24 cellular contexts compared by ENCODE assay signal in the genomic region with DNA sequence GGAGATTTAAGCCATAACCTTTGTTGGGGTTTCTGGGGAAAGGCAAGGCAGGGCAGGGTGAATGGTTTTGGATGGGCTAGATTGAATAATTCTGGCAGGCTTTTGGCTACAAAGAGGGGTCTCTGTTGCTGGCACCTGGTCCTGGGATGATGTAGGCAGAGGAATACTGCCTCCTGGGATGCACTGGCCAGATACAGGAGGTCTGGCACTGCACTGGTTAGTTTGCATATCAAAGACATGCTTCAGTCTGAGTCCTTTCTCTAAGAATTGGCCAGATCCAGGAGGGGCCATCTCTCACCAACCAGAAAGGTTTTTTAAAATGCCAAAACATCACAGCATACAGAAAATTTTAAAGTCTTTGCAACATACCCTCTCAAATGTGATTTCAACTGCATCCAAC. TPM values are rescaled to one million over a fixed set of nuclear protein-coding genes. Genes with fewer than 3 reads are reported as not detected.
DNase-seq lines count a peak whose midpoint lies in the region; ATAC-seq and TF ChIP-seq lines count a peak whose summit lies in the region.
"Had no signal": no experiment of that assay in that cellular context is flagged by ENCODE, and none has a peak within 500 bp of the region (broad histone marks: within the 10 kb centered on the region; RNA-seq: fewer than 3 reads in every experiment).

No MANE protein-coding gene starts in this region.

- H3K4me2 ChIP-seq in osteoblast (ENCODE audit: insufficient read depth, low read length), result peak overlapping the region; percentile 62

- intact Hi-C loops in heart right ventricle (cut with DNase I), result loop anchor here in 1 of 10 donors (10.0 kb wide), 1 partner anchor 147 kb away; no protein-coding TSS in a partner anchor
- intact Hi-C loops in Right ventricle myocardium superior (cut with DNase I), result no loop called here
- intact Hi-C loops in tibial artery (cut with DNase I; ENCODE audit: low total_unique reads), result loop anchor here (5.0 kb wide), 1 partner anchor 36 kb away; no protein-coding TSS in a partner anchor

- no peak overlapping the region for H2AFZ ChIP-seq in osteoblast (ENCODE audit: low read length)

- peaks cover 0 to 7% (median 0%) of the 10 kb centered on the region in 7 donors for H3K27me3 ChIP-seq in heart right ventricle
- H3K27me3 ChIP-seq in osteoblast (ENCODE audit: insufficient read depth, low read length), result no peaks in the 10 kb centered on the region
- no peaks in the 10 kb centered on the region for H3K27me3 ChIP-seq in tibial artery

- no peak for TF ChIP-seq CTCF in heart right ventricle (IDR thresholded peaks at IDR 0.05)
- TF ChIP-seq CTCF in coronary artery (IDR thresholded peaks at IDR 0.05), result no peak
- no peak for TF ChIP-seq CTCF in osteoblast (IDR thresholded peaks at IDR 0.05; ENCODE audit: extremely low read depth, low read depth, low read length)
- TF ChIP-seq CTCF in tibial artery (IDR thresholded peaks at IDR 0.05), result no peak

- no peaks in the 10 kb centered on the region for H4K20me1 ChIP-seq in osteoblast (ENCODE audit: insufficient read depth, low read length)

- no peaks in the 10 kb centered on the region for H3K79me2 ChIP-seq in osteoblast (ENCODE audit: insufficient read depth, low read length)

- H3K4me1 ChIP-seq in heart right ventricle, result peaks cover 0 to 41% (median 11%) of the 10 kb centered on the region in 9 donors
- H3K4me1 ChIP-seq in osteoblast (ENCODE audit: insufficient read depth, low read length), result peaks cover 47% of the 10 kb centered on the region
- peaks cover 0 to 66% (median 49%) of the 10 kb centered on the region in 4 donors for H3K4me1 ChIP-seq in tibial artery

- H3K27ac ChIP-seq in heart right ventricle, result peak overlapping the region in 6 of 10 donors; percentile 41 to 74 (median 68)
- H3K27ac ChIP-seq in coronary artery, result peak overlapping the region; percentile 83 to 90
- H3K27ac ChIP-seq in osteoblast (ENCODE audit: low read depth, low read length), result peak overlapping the region; percentile 94
- peak overlapping the region; percentile 85 for H3K27ac ChIP-seq in tibial artery

- ATAC-seq in heart right ventricle, result no peak
- no peak for ATAC-seq in Right ventricle myocardium superior (ENCODE audit: poor library complexity)
- no peak for ATAC-seq in HG02840 (IDR thresholded peaks at IDR 0.05; ENCODE audit: low FRiP score, unreplicated experiment)

- no peaks in the 10 kb centered on the region for H3K9me3 ChIP-seq in heart right ventricle
- H3K9me3 ChIP-seq in osteoblast (ENCODE audit: low read depth, low read length), result no peaks in the 10 kb centered on the region
- H3K9me3 ChIP-seq in tibial artery, result no peaks in the 10 kb centered on the region
- H3K9me3 ChIP-seq: left ventricle myocardium inferior, mucosa of descending colon had no signal

- H3K36me3 ChIP-seq in heart right ventricle, result no peaks in the 10 kb centered on the region
- H3K36me3 ChIP-seq in osteoblast (ENCODE audit: insufficient read depth, low read length), result no peaks in the 10 kb centered on the region
- H3K36me3 ChIP-seq in tibial artery, result no peaks in the 10 kb centered on the region
- H3K36me3 ChIP-seq: left ventricle myocardium inferior had no signal

- DNase-seq in heart right ventricle (no peak), Right ventricle myocardium superior (no peak), coronary artery (ENCODE audit: low spot score) (no peak), osteoblast (ENCODE audit: insufficient read length, low spot score, missing footprints) (no peak), tibial artery (no peak)
- no peak for DNase-seq in central memory CD4-positive, alpha-beta T cell
- no peak for DNase-seq in activated CD4-positive, alpha-beta T cell treated with anti-CD3 and anti-CD28 coated beads, Interleukin-2, amount 50 U/mL, for 48 hours
- DNase-seq: activated CD4-positive, CD25-positive, alpha-beta regulatory T cell treated with anti-CD3 and anti-CD28 coated beads, Interleukin-2, amount 50 U/mL, for 72 hours; endodermal cell; head of caudate nucleus; immature natural killer cell; left ventricle myocardium inferior; NCI-H1092; NCI-H2081; NCI-H82; stimulated activated CD4-positive, alpha-beta T cell treated with anti-CD3 and anti-CD28 coated beads, Interleukin-2, amount 100 ng/mL, for 48 hours; stimulated activated naive B cell treated with anti-CD40 and anti-IgM and Interleukin-4, amounts not matched to agents 10 μg/mL and 1 μg/mL and 100 μg/mL, for 72 hours had no signal

- no peak overlapping the region for H3K4me3 ChIP-seq in heart right ventricle
- H3K4me3 ChIP-seq in coronary artery, result peak overlapping the region; percentile 6
- no peak overlapping the region for H3K4me3 ChIP-seq in osteoblast (ENCODE audit: insufficient read depth, low read length)
- H3K4me3 ChIP-seq in tibial artery, result peak overlapping the region in 1 of 2 donors; percentile 23
- H3K4me3 ChIP-seq: left ventricle myocardium inferior, mucosa of descending colon had no signal

RNA-seq across cellular contexts. Expression of a gene that starts 8.0 kb away (rescaled TPM):
- total RNA-seq in heart right ventricle, result 10 to 100 TPM in 1 of 10 donors, 1 to 10 TPM in 9; 3.2 to 22.1 (median 5.5) TPM
- 10 to 100 TPM in 1 of 2 donors, 1 to 10 TPM in 1; 6.1 to 10.2 TPM for polyA plus RNA-seq in heart right ventricle
- 5.4 TPM for total RNA-seq in Right ventricle myocardium superior
- 46.7 and 96.1 TPM in 2 replicates for total RNA-seq in osteoblast
- total RNA-seq: activated naive CD4-positive, alpha-beta T cell treated with anti-CD3 and anti-CD28 coated beads for 36 hours; progenitor cell of endocrine pancreas had no signal
- polyA plus RNA-seq: immature natural killer cell, neural cell had no signal

RNA-seq across cellular contexts. Expression of a gene that starts 34.4 kb away (rescaled TPM):
- not detected for total RNA-seq in heart right ventricle
- polyA plus RNA-seq in heart right ventricle, result not detected
- total RNA-seq in Right ventricle myocardium superior, result not detected
- not detected in 2 replicates for total RNA-seq in osteoblast
- total RNA-seq: activated naive CD4-positive, alpha-beta T cell treated with anti-CD3 and anti-CD28 coated beads for 36 hours; endodermal cell; left ventricle myocardium inferior; mucosa of descending colon; OCI-LY7; progenitor cell of endocrine pancreas had no signal
- polyA plus RNA-seq: BJ, immature natural killer cell, neural cell had no signal
